Comparison of ENCODE assay signal across 19 cellular contexts in the genomic region with DNA sequence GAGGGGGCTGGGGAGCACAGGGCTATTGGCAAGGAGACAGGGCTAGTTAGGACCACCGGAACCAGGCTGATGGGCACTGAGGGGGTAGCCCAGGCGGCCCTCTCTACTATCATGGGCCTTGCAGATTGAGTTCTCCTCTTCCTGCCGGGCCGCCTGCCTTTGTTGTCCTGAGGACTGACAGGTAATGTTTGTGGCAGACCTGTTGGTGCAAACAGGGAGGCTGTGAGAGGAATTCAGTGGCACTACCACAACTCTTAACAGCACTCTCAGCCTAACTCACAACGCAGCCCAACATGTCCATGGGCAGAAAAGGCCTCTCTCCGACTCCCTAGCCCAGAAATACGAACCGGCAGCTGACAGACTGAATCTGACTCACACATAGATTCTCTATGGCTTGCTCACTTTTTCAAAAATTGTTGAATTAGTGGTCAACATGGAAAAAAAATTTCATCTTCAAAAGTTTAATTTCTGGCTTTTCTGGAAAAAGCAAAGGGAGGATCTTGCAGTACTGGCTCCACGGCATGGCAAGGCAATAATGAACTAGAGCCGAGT. TPM values are rescaled to one million over a fixed set of nuclear protein-coding genes. Genes with fewer than 3 reads are reported as not detected.
DNase-seq lines count a peak whose midpoint lies in the region; ATAC-seq and TF ChIP-seq lines count a peak whose summit lies in the region.
"Had no signal": no experiment of that assay in that cellular context is flagged by ENCODE, and none has a peak within 500 bp of the region (broad histone marks: within the 10 kb centered on the region; RNA-seq: fewer than 3 reads in every experiment).

No MANE protein-coding gene starts in this region.

- H3K27ac ChIP-seq in GM23248, result peak overlapping the region; percentile 22; the same call in 1 of the 2 replicates
- H3K27ac ChIP-seq: BLaER1, psoas muscle had no signal

- H3K79me2 ChIP-seq in GM23248 (ENCODE audit: insufficient read depth), result no peaks in the 10 kb centered on the region

- DNase-seq in GM23248 (peak; percentile 87), adipocyte (ENCODE audit: low read depth) (peak; percentile 67), foreskin fibroblast (peak; percentile 38 to 78), posterior vena cava (ENCODE audit: low spot score) (peak; percentile 66), GOT3 (lab: John Stamatoyannopoulos, UW) (no peak), T1000 (lab: John Stamatoyannopoulos, UW) (no peak), epidermal melanocyte (ENCODE audit: insufficient read length, low spot score) (no peak)
- DNase-seq: activated CD4-positive, alpha-beta T cell treated with anti-CD3 and anti-CD28 coated beads for 1 hour; activated naive CD8-positive, alpha-beta T cell treated with anti-CD3 and anti-CD28 coated beads, Interleukin-2, amount 10 ng/mL, durations not matched to agents 7 days and 5 days; activated T-cell treated with anti-CD3 and anti-CD28 coated beads for 4 hours; DND-41; midbrain; NCI-H1436; NCI-H524; psoas muscle; upper lobe of left lung had no signal

- H3K36me3 ChIP-seq in GM23248 (ENCODE audit: low read depth), result no peaks in the 10 kb centered on the region
- no peaks in the 10 kb centered on the region for H3K36me3 ChIP-seq in adipocyte (ENCODE audit: control insufficient read depth, insufficient read depth, low read length, severe bottlenecking)
- H3K36me3 ChIP-seq: BLaER1, upper lobe of left lung had no signal

- H3K9me3 ChIP-seq in GM23248 (ENCODE audit: low read depth) (no peaks in the 10 kb centered on the region), adipocyte (ENCODE audit: control insufficient read depth, low read length) (no peaks in the 10 kb centered on the region)
- H3K9me3 ChIP-seq: BLaER1, psoas muscle, upper lobe of left lung had no signal

- no peak for ATAC-seq in GM21825 (IDR thresholded peaks at IDR 0.05; ENCODE audit: unreplicated experiment)
- ATAC-seq: K562, psoas muscle had no signal

- H4K20me1 ChIP-seq in GM23248 (ENCODE audit: insufficient read depth), result no peaks in the 10 kb centered on the region
- H4K20me1 ChIP-seq: BLaER1 had no signal

- H3K9me2 ChIP-seq in GM23248 (ENCODE audit: insufficient read depth), result no peaks in the 10 kb centered on the region

- in situ Hi-C loops in GM23248 (cut with MboI), result no loop called here

- WGBS in GM23248 (ENCODE audit: low coverage in 1 of 2, low lambda C conversion rate in 2 of 2, missing lambda C conversion rate in 2 of 2), 2 experiments, result 51 to 58% methylated on average over 10 of the region's 10 CpGs

- H3K9ac ChIP-seq in GM23248, result no peak overlapping the region
- H3K9ac ChIP-seq in adipocyte (ENCODE audit: low read length), result no peak overlapping the region
- H3K9ac ChIP-seq: BLaER1 had no signal

- TF ChIP-seq CTCF in foreskin fibroblast (IDR thresholded peaks at IDR 0.05; ENCODE audit: low read depth, low read length), result no peak

- H3K4me1 ChIP-seq in GM23248 (ENCODE audit: insufficient read depth) (peaks cover 35% of the 10 kb centered on the region), adipocyte (ENCODE audit: control insufficient read depth, insufficient read depth, low read length) (peaks cover 23% of the 10 kb centered on the region)
- H3K4me1 ChIP-seq: psoas muscle had no signal

- H3K4me3 ChIP-seq in GM23248 (no peak overlapping the region), adipocyte (ENCODE audit: low read length) (no peak overlapping the region), foreskin fibroblast (ENCODE audit: low read depth in 1 of 2, low read length in 2 of 2) (no peak overlapping the region)
- H3K4me3 ChIP-seq: BLaER1, K562, psoas muscle, upper lobe of left lung had no signal

- H3K27me3 ChIP-seq in GM23248 (replicated peaks; ENCODE audit: insufficient read depth) (no peaks in the 10 kb centered on the region), adipocyte (replicated peaks; ENCODE audit: control insufficient read depth, insufficient read depth, low read length) (no peaks in the 10 kb centered on the region)
- H3K27me3 ChIP-seq: BLaER1, upper lobe of left lung had no signal

- intact Hi-C loops in posterior vena cava (cut with DNase I), result no loop called here

- no peak overlapping the region for H2AFZ ChIP-seq in GM23248

- peak overlapping the region; percentile 18 for H3K4me2 ChIP-seq in GM23248 (ENCODE audit: unreplicated experiment)

- H3F3A ChIP-seq in GM23248 (ENCODE audit: insufficient read depth), result peaks cover 25% of the 10 kb centered on the region

RNA-seq across cellular contexts. Expression of a gene that starts 11.4 kb away (rescaled TPM):
- under 0.01 TPM in 1 of 2 replicates, not detected in the other for total RNA-seq in GM23248 (2014; rRNA removed; shearing (Covaris generic))
- not detected in 2 replicates for polyA plus RNA-seq in GM23248 (2016; fragmentation: Nextera tagmentation; extraction: Ambion mirVana)
- total RNA-seq in posterior vena cava, result 1 to 10 TPM in 1 of 2 donors, under 1 TPM in 1; 0.52 to 1.9 TPM
- polyA plus RNA-seq: K562 had no signal

RNA-seq across cellular contexts. Expression of a gene that starts 35.5 kb away (rescaled TPM):
- total RNA-seq in GM23248 (2014; rRNA removed; shearing (Covaris generic)), result not detected in 2 replicates
- not detected in 2 replicates for polyA plus RNA-seq in GM23248 (2016; fragmentation: Nextera tagmentation; extraction: Ambion mirVana)
- total RNA-seq in posterior vena cava, result not detected
- total RNA-seq: K562, psoas muscle had no signal
- polyA plus RNA-seq: K562, psoas muscle had no signal

RNA-seq across cellular contexts. Expression of a gene that starts 40.1 kb away (rescaled TPM):
- total RNA-seq in GM23248 (2014; rRNA removed; shearing (Covaris generic)), result not detected in 2 replicates
- not detected in 2 replicates for polyA plus RNA-seq in GM23248 (2016; fragmentation: Nextera tagmentation; extraction: Ambion mirVana)
- not detected for total RNA-seq in posterior vena cava
- total RNA-seq: activated naive CD8-positive, alpha-beta T cell treated with anti-CD3 and anti-CD28 coated beads, Interleukin-2, amount 10 ng/mL, durations not matched to agents 7 days and 5 days; K562 had no signal
- polyA plus RNA-seq: K562 had no signal

Comparison
In these comparisons a context has a peak if more than half of its experiments do, and no peak if none do; other contexts are left out.
1. DNase-seq: peak in GM23248 (single experiment), adipocyte (single experiment), foreskin fibroblast (2 of 2) and posterior vena cava (single experiment); none in GOT3 (single experiment), T1000 (single experiment) and epidermal melanocyte (single experiment).